In genomic region chr9:68817079-68817875, GRCh38 we compare ENCODE assay signal across 21 cellular contexts.
DNase-seq lines count a peak whose midpoint lies in the region; ATAC-seq and TF ChIP-seq lines count a peak whose summit lies in the region.
"Had no signal": no experiment of that assay in that cellular context is flagged by ENCODE, and none has a peak within 500 bp of the region (broad histone marks: within the 10 kb centered on the region; RNA-seq: fewer than 3 reads in every experiment).

No MANE protein-coding gene starts in this region.

- no peak overlapping the region for H3K27ac ChIP-seq in left lung
- H3K27ac ChIP-seq in upper lobe of right lung = no peak overlapping the region
- H3K27ac ChIP-seq: PC-9, SJSA1 had no signal

- H3K4me1 ChIP-seq in left lung = peaks cover 0 to 5% of the 10 kb centered on the region in 2 donors
- H3K4me1 ChIP-seq in upper lobe of right lung = no peaks in the 10 kb centered on the region
- H3K4me1 ChIP-seq: SJSA1 had no signal

- intact Hi-C loops in left lung (cut with DNase I) = no loop called here
- intact Hi-C loops in upper lobe of right lung (cut with DNase I) = no loop called here

- H3K36me3 ChIP-seq in left lung = no peaks in the 10 kb centered on the region
- H3K36me3 ChIP-seq in upper lobe of right lung = no peaks in the 10 kb centered on the region
- H3K36me3 ChIP-seq: SJSA1 had no signal

- DNase-seq in HuH-7 (ENCODE audit: low spot score) (peak; percentile 26), NCI-H69 (lab: John Stamatoyannopoulos, UW) (peak; percentile 8), left lung (no peak), upper lobe of right lung (no peak)
- DNase-seq: C1 segment of cervical spinal cord; CD4-positive, alpha-beta memory T cell; COR-L47; KG1; MM.1S; NCI-H1417; NCI-H1694; NCI-H2029 treated with DMSO at 0.1 percent for 48 hours; NCI-H2171; NCI-H226; NCI-H510A treated with DMSO at 0.1 percent for 48 hours; PC-9 had no signal

- H3K9me3 ChIP-seq in left lung = no peaks in the 10 kb centered on the region
- no peaks in the 10 kb centered on the region for H3K9me3 ChIP-seq in upper lobe of right lung
- H3K9me3 ChIP-seq: SJSA1 had no signal

- no peak for TF ChIP-seq CTCF in left lung (IDR thresholded peaks at IDR 0.05)
- TF ChIP-seq CTCF in upper lobe of right lung (IDR thresholded peaks at IDR 0.05) = no peak

- H3K27me3 ChIP-seq in left lung (no peaks in the 10 kb centered on the region), upper lobe of right lung (no peaks in the 10 kb centered on the region)

- ATAC-seq in left lung (peak; percentile 47), upper lobe of right lung (peak; percentile 45), GM18867 (IDR thresholded peaks at IDR 0.05; ENCODE audit: unreplicated experiment) (no peak), GM19328 (IDR thresholded peaks at IDR 0.05; ENCODE audit: unreplicated experiment) (no peak), GM21526 (IDR thresholded peaks at IDR 0.05; ENCODE audit: low FRiP score, unreplicated experiment) (no peak)
- ATAC-seq: Right ventricle myocardium inferior had no signal

- no peak overlapping the region for H3K4me3 ChIP-seq in left lung
- no peak overlapping the region for H3K4me3 ChIP-seq in upper lobe of right lung
- H3K4me3 ChIP-seq: PC-9, SJSA1 had no signal

Comparison
In these comparisons a context has a peak if more than half of its experiments do, and no peak if none do; other contexts are left out.
1. DNase-seq: peak in HuH-7 (single experiment) and NCI-H69 (single experiment); none in left lung (0 of 2) and upper lobe of right lung (single experiment).
2. ATAC-seq: peak in left lung (single experiment) and upper lobe of right lung (single experiment); none in GM18867 (single experiment), GM19328 (single experiment) and GM21526 (single experiment).